Comparison of ENCODE assay signal across 11 cellular contexts in the genomic region with DNA sequence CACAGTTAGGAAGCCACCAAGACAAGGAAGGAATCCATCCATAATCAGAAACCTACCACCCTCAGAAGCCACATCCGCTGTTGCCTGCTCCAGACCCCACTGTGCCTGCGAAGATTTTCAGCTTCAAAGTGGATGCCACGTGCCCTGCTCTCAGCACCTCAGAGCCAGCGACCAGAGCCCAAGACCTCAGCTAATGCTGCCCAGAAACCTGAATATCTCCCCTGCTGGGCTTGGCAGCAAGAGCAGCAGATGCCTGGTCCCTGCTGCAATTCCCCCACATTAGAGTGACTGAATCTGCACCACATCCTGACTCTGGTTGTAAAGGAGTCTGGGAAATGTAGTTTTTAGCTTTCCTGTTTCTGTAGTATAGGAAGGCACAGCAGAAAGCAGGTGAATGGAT. TPM values are rescaled to one million over a fixed set of nuclear protein-coding genes. Genes with fewer than 3 reads are reported as not detected.
A peak's percentile ranks its signal among the peaks of the same experiment; 100 is the strongest.
DNase-seq lines count a peak whose midpoint lies in the region; ATAC-seq and TF ChIP-seq lines count a peak whose summit lies in the region.
"Had no signal": no experiment of that assay in that cellular context is flagged by ENCODE, and none has a peak within 500 bp of the region (broad histone marks: within the 10 kb centered on the region; RNA-seq: fewer than 3 reads in every experiment).

No MANE protein-coding gene starts in this region.

- H3K27ac ChIP-seq in brain microvascular endothelial cell = no peak overlapping the region
- H3K27ac ChIP-seq in prostate gland = no peak overlapping the region

- intact Hi-C loops in prostate gland (cut with DNase I) = loop anchor here (2.0 to 10.0 kb wide), 3 partner anchors 255 to 735 kb away; no protein-coding TSS in a partner anchor

- no peak for DNase-seq in activated naive CD4-positive, alpha-beta T cell (lab: John Stamatoyannopoulos, UW)
- DNase-seq in SK-MEL-5 (ENCODE audit: low read depth, low spot score) (peak; percentile 15), brain microvascular endothelial cell (no peak), prostate gland (ENCODE audit: low spot score) (no peak), glomerular visceral epithelial cell (ENCODE audit: extremely low spot score) (no peak)
- DNase-seq in stimulated activated CD4-positive, alpha-beta T cell treated with anti-CD3 and anti-CD28 coated beads, Interleukin-1b, Interleukin-23, amount 100 ng/mL, for 48 hours = no peak
- DNase-seq: COR-L47, right cardiac atrium had no signal

- ATAC-seq in HG02642 (IDR thresholded peaks at IDR 0.05; ENCODE audit: poor library complexity, unreplicated experiment) = no peak
- ATAC-seq: right cardiac atrium had no signal

- WGBS in prostate gland = 93% methylated on average over 4 of the region's 4 CpGs

- H3K9me3 ChIP-seq in prostate gland = no peaks in the 10 kb centered on the region

- TF ChIP-seq CTCF in brain microvascular endothelial cell (IDR thresholded peaks at IDR 0.05; ENCODE audit: low read depth, low read length, missing control alignments) = peak; percentile 6
- TF ChIP-seq CTCF in prostate gland (IDR thresholded peaks at IDR 0.05) = no peak

- peaks cover 5% of the 10 kb centered on the region for H3K27me3 ChIP-seq in brain microvascular endothelial cell (replicated peaks)
- H3K27me3 ChIP-seq in prostate gland (replicated peaks; ENCODE audit: insufficient read depth) = peaks cover 2% of the 10 kb centered on the region

- H3K9me3 Mint-ChIP-seq in activated naive CD4-positive, alpha-beta T cell treated with anti-CD3 and anti-CD28 coated beads, Interleukin-2, amount 50 U/mL, for 24 hours = no peaks in the 10 kb centered on the region

- no peak overlapping the region for H3K27ac Mint-ChIP-seq in activated naive CD4-positive, alpha-beta T cell treated with anti-CD3 and anti-CD28 coated beads, Interleukin-2, amount 50 U/mL, for 24 hours

- in situ Hi-C loops in SK-MEL-5 (cut with HindIII; ENCODE audit: low pct_unique_long_range_greater_than_20kb, low sequenced_read_pairs) = no loop called here
- in situ Hi-C loops in brain microvascular endothelial cell (cut with HindIII; ENCODE audit: low pct_ligation_motif_present, low sequenced_read_pairs) = no loop called here

- no peaks in the 10 kb centered on the region for H3K36me3 Mint-ChIP-seq in activated naive CD4-positive, alpha-beta T cell treated with anti-CD3 and anti-CD28 coated beads, Interleukin-2, amount 50 U/mL, for 24 hours

- H3K4me1 ChIP-seq in prostate gland (replicated peaks) = no peaks in the 10 kb centered on the region

- no peak for TF ChIP-seq POLR2A in prostate gland (IDR thresholded peaks at IDR 0.05)

- H3K36me3 ChIP-seq in brain microvascular endothelial cell (replicated peaks) (no peaks in the 10 kb centered on the region), prostate gland (no peaks in the 10 kb centered on the region)

- H3K4me1 Mint-ChIP-seq in activated naive CD4-positive, alpha-beta T cell treated with anti-CD3 and anti-CD28 coated beads, Interleukin-2, amount 50 U/mL, for 24 hours = peaks cover 22% of the 10 kb centered on the region

- peak overlapping the region; percentile 59 for H3K4me3 Mint-ChIP-seq in activated naive CD4-positive, alpha-beta T cell treated with anti-CD3 and anti-CD28 coated beads, Interleukin-2, amount 50 U/mL, for 24 hours

- H3K4me3 ChIP-seq in brain microvascular endothelial cell (ENCODE audit: low read depth, low read length) (no peak overlapping the region), prostate gland (no peak overlapping the region)

- peaks cover 5% of the 10 kb centered on the region for H3K27me3 Mint-ChIP-seq in activated naive CD4-positive, alpha-beta T cell treated with anti-CD3 and anti-CD28 coated beads, Interleukin-2, amount 50 U/mL, for 24 hours

RNA-seq across cellular contexts. Expression of a gene that starts 10.7 kb away (rescaled TPM):
- total RNA-seq in SK-MEL-5 (2014; rRNA removed; shearing (Covaris generic)) = 2.7 and 4.2 TPM in 2 replicates
- polyA plus RNA-seq in SK-MEL-5 (2015; cell fraction: cytosol; rRNA removed) = 1.9 and 3.9 TPM in 2 replicates
- 0.43 TPM in 1 of 2 replicates, not detected in the other for polyA plus RNA-seq in SK-MEL-5 (2015; cell fraction: nucleus; rRNA removed)
- total RNA-seq in prostate gland = 10 to 100 TPM in 1 of 2 donors, not detected in 1; 28.9 TPM

RNA-seq across cellular contexts. Expression of a gene that starts 54.3 kb away (rescaled TPM):
- not detected in 2 replicates for total RNA-seq in SK-MEL-5 (2014; rRNA removed; shearing (Covaris generic))
- polyA plus RNA-seq in SK-MEL-5 (2015; cell fraction: cytosol; rRNA removed) = not detected in 2 replicates
- not detected in 2 replicates for polyA plus RNA-seq in SK-MEL-5 (2015; cell fraction: nucleus; rRNA removed)
- total RNA-seq in prostate gland = not detected
- total RNA-seq: right cardiac atrium; T-helper 2 cell treated with Interferon-gamma antibody and Interleukin-4, amounts not matched to agents 100 ng/mL and 5 ng/mL, for 36 hours had no signal
- polyA plus RNA-seq: right cardiac atrium had no signal
